17 cellular contexts compared by ENCODE assay signal in the genomic region with DNA sequence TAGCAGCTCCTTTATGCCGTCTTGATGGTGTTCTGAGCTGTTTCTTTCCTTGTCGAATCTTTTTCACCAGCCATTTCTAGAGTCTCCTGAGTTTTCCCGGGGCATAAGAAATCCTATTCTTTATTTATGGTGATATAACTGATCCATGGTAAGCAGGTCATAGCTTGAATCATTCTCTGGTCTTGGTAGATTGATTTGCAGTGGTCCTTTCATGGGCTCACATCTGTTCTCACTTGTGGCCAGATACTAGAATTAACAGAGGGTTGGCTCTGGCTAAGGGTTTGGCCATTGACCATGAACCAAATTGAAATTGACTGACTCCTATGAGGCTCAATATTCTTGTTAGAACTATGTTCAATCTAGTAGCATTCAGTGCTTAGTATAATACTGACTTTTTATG. TPM values are rescaled to one million over a fixed set of nuclear protein-coding genes. Genes with fewer than 3 reads are reported as not detected.
DNase-seq lines count a peak whose midpoint lies in the region.
"Had no signal": no experiment of that assay in that cellular context is flagged by ENCODE, and none has a peak within 500 bp of the region (broad histone marks: within the 10 kb centered on the region; RNA-seq: fewer than 3 reads in every experiment).

No MANE protein-coding gene starts in this region.

- DNase-seq in NCI-H524 treated with DMSO at 0.1 percent for 48 hours (lab: John Stamatoyannopoulos, UW), result peak; percentile 32
- no peak for DNase-seq in NCI-H524 (lab: John Stamatoyannopoulos, UW)
- peak; percentile 41 for DNase-seq in myocyte (ENCODE audit: low read depth)
- DNase-seq in pons (ENCODE audit: low spot score), result peak; percentile 8
- no peak for DNase-seq in activated naive CD4-positive, alpha-beta T cell treated with Interleukin-2 at 50 U/mL for 16 hours
- DNase-seq in NCI-H510A treated with DMSO at 0.1 percent for 48 hours (lab: John Stamatoyannopoulos, UW), result no peak
- no peak for DNase-seq in T-helper 1 cell
- DNase-seq: AML-193; BE2C; CD4-positive, alpha-beta T cell; CD8-positive, alpha-beta memory T cell; DMS 273 treated with DMSO at 0.1 percent for 48 hours; DMS79; EL; GDM1; H9 had no signal

RNA-seq across cellular contexts. Expression of gene RBMS3, which starts 44.4 kb away (rescaled TPM):
- 30.6 and 32.2 TPM in 2 replicates for total RNA-seq in myocyte
- 26.7 TPM for polyA plus RNA-seq in myocyte (2012)
- polyA plus RNA-seq: CD14-positive monocyte had no signal

Comparison
In these comparisons a context has a peak if more than half of its experiments do, and no peak if none do; other contexts are left out.
1. DNase-seq: peak in NCI-H524 treated with DMSO at 0.1 percent for 48 hours (single experiment), myocyte (single experiment) and pons (single experiment); none in NCI-H524 (0 of 2), activated naive CD4-positive, alpha-beta T cell treated with Interleukin-2 at 50 U/mL for 16 hours (single experiment), NCI-H510A treated with DMSO at 0.1 percent for 48 hours (single experiment) and T-helper 1 cell (0 of 5).